Comparison of ENCODE assay signal across 23 cellular contexts in the genomic region with DNA sequence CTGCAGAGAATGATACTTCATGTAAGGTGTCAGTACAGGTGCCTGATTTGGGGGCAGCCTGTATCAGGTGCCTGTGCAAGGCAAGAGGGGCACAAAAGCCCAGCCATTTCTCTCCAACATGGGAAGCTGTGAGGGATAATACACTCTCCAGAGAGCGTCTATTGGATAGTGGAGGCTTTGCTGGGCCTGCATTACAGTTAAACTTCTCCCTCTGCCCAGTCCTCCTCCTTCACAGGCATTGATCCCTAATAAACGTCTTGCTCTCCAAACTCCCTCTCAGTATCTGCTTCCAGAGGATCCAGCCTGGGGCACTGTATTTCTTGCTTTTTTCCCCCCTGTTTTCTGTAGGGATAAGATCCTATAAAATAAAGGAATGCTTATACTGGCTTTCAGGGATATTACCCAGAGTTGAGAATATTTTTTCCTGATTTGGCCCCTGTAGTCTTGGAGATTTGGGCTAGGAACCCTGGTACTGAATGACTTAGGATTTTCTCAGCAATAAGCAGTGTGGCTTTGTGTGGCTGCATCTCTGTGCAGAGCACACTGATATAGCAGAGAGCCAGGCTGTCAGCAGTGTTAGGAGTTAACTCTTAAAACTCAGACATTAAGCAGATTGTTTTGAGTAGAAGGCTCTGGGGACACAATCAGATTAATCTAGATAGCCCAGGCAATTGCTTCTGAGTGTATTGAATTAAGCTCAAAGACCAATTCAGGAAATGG.
"Had no signal": no experiment of that assay in that cellular context is flagged by ENCODE, and none has a peak within 500 bp of the region (broad histone marks: within the 10 kb centered on the region; RNA-seq: fewer than 3 reads in every experiment).

No MANE protein-coding gene starts in this region.

- ATAC-seq: activated naive CD4-positive, alpha-beta T cell treated with anti-CD3 and anti-CD28 coated beads, Interleukin-2, amount 50 U/mL, for 72 hours; effector memory CD8-positive, alpha-beta T cell; gastroesophageal sphincter; mucosa of descending colon; pancreas; psoas muscle; WTC11 had no signal

- H3K36me3 Mint-ChIP-seq: WTC11 had no signal

- H3K4me1 ChIP-seq: breast epithelium, colonic mucosa, pancreas, psoas muscle, right atrium auricular region, spleen, vagina had no signal

- H3K27me3 Mint-ChIP-seq: effector memory CD8-positive, alpha-beta T cell; naive B cell; type B pancreatic cell had no signal

- DNase-seq: activated T-cell treated with anti-CD3 and anti-CD28 coated beads, Interleukin-2, amount 50 U/mL, for 1 hour; colonic mucosa; dorsolateral prefrontal cortex; effector memory CD8-positive, alpha-beta T cell; hypothalamus; mucosa of descending colon; naive B cell; pancreas; psoas muscle; spleen; stimulated activated CD4-positive, alpha-beta T cell treated with anti-CD3 and anti-CD28 coated beads, Interleukin-4, amount 100 ng/mL, for 1 hour; stimulated activated naive CD4-positive, alpha-beta T cell had no signal

- H3K27ac ChIP-seq: breast epithelium, colonic mucosa, dorsolateral prefrontal cortex, esophagus muscularis mucosa, gastroesophageal sphincter, neutrophil, pancreas, psoas muscle, right atrium auricular region, spleen, thoracic aorta, vagina had no signal

- H3K9me3 ChIP-seq: colonic mucosa, neutrophil, pancreas, thoracic aorta, vagina had no signal

- H3K4me1 Mint-ChIP-seq: memory B cell, naive B cell had no signal

- H3K27me3 ChIP-seq: colonic mucosa, gastroesophageal sphincter, neutrophil, pancreas, right atrium auricular region, vagina had no signal

- H3K36me3 ChIP-seq: breast epithelium, colonic mucosa, esophagus muscularis mucosa, gastroesophageal sphincter, neutrophil, pancreas, right atrium auricular region, spleen, thoracic aorta, vagina had no signal

- H3K4me3 Mint-ChIP-seq: effector memory CD8-positive, alpha-beta T cell; memory B cell; naive B cell; type B pancreatic cell; WTC11 had no signal

- H3K27ac Mint-ChIP-seq: activated naive CD4-positive, alpha-beta T cell treated with anti-CD3 and anti-CD28 coated beads, Interleukin-2, amount 50 U/mL, for 72 hours; effector memory CD8-positive, alpha-beta T cell; memory B cell; type B pancreatic cell; WTC11 had no signal

- H3K4me3 ChIP-seq: breast epithelium, colonic mucosa, dorsolateral prefrontal cortex, esophagus muscularis mucosa, gastroesophageal sphincter, mucosa of descending colon, pancreas, psoas muscle, right atrium auricular region, spleen, thoracic aorta, vagina had no signal
